In genomic region chr7:133011746-133012145, GRCh38 we compare ENCODE assay signal across 35 cellular contexts.
"Had no signal": no experiment of that assay in that cellular context is flagged by ENCODE, and none has a peak within 500 bp of the region (broad histone marks: within the 10 kb centered on the region; RNA-seq: fewer than 3 reads in every experiment).

No MANE protein-coding gene starts in this region.

- H3K9me3 Mint-ChIP-seq: central memory CD8-positive, alpha-beta T cell; T-helper 2 cell treated with Interferon-gamma antibody and Interleukin-4, amounts not matched to agents 5 μg/mL and 100 μg/mL, for 36 hours had no signal

- H3K27me3 Mint-ChIP-seq: activated CD4-positive, alpha-beta memory T cell treated with anti-CD3 and anti-CD28 coated beads, Interleukin-2, amount 10 ng/mL, durations not matched to agents 7 days and 5 days; activated CD4-positive, alpha-beta T cell treated with anti-CD3 and anti-CD28 coated beads for 36 hours; activated CD4-positive, alpha-beta T cell treated with anti-CD3 and anti-CD28 coated beads, Interleukin-2, amount 10 ng/mL, durations not matched to agents 7 days and 5 days; activated CD8-positive, alpha-beta memory T cell treated with anti-CD3 and anti-CD28 coated beads, Interleukin-2, amount 10 ng/mL, durations not matched to agents 7 days and 5 days; activated naive CD4-positive, alpha-beta T cell treated with anti-CD3 and anti-CD28 coated beads, Interleukin-2, amount 10 ng/mL, durations not matched to agents 7 days and 5 days; activated naive CD4-positive, alpha-beta T cell treated with anti-CD3 and anti-CD28 coated beads, Interleukin-2, amount 50 U/mL, for 24 hours; activated naive CD8-positive, alpha-beta T cell; activated naive CD8-positive, alpha-beta T cell treated with anti-CD3 and anti-CD28 coated beads, Interleukin-2, amount 10 ng/mL, durations not matched to agents 7 days and 5 days; activated naive CD8-positive, alpha-beta T cell treated with anti-CD3 and anti-CD28 coated beads, Interleukin-2, amount 50 U/mL, for 24 hours; activated T-cell treated with anti-CD3 and anti-CD28 coated beads, Interleukin-2, amount 50 U/mL, for 24 hours; brain; central memory CD8-positive, alpha-beta T cell had no signal

- H3K27ac ChIP-seq: ascending aorta, cardiac muscle cell, VCaP had no signal

- H3K27ac Mint-ChIP-seq: activated CD4-positive, alpha-beta memory T cell treated with anti-CD3 and anti-CD28 coated beads, Interleukin-2, amount 10 ng/mL, durations not matched to agents 7 days and 5 days; activated CD4-positive, alpha-beta T cell treated with anti-CD3 and anti-CD28 coated beads for 36 hours; activated CD8-positive, alpha-beta memory T cell treated with anti-CD3 and anti-CD28 coated beads, Interleukin-2, amount 10 ng/mL, durations not matched to agents 7 days and 5 days; activated CD8-positive, alpha-beta T cell treated with anti-CD3 and anti-CD28 coated beads, Interleukin-2, amount 10 ng/mL, durations not matched to agents 7 days and 5 days; activated naive CD4-positive, alpha-beta T cell treated with anti-CD3 and anti-CD28 coated beads, Interleukin-2, amount 10 ng/mL, durations not matched to agents 7 days and 5 days; activated naive CD4-positive, alpha-beta T cell treated with anti-CD3 and anti-CD28 coated beads, Interleukin-2, amount 50 U/mL, for 24 hours; activated naive CD8-positive, alpha-beta T cell; activated naive CD8-positive, alpha-beta T cell treated with anti-CD3 and anti-CD28 coated beads, Interleukin-2, amount 10 ng/mL, durations not matched to agents 7 days and 5 days; activated naive CD8-positive, alpha-beta T cell treated with anti-CD3 and anti-CD28 coated beads, Interleukin-2, amount 50 U/mL, for 24 hours; activated T-cell treated with anti-CD3 and anti-CD28 coated beads, Interleukin-2, amount 50 U/mL, for 24 hours; activated T-helper 2 cell treated with anti-CD3 and anti-CD28 coated beads, Interferon-gamma antibody, Interleukin-2, Interleukin-4, amounts not matched to agents 10 μg/mL and 5 μg/mL and 100 μg/mL, durations not matched to agents 14 hours and 24 hours and 36 hours; T-helper 1 cell treated with Interleukin-12 subunit alpha and Interleukin-12 subunit beta and Interleukin-4 antibody, amounts not matched to agents 30 μg/mL and 1 μg/mL, for 36 hours; T-helper 2 cell treated with Interferon-gamma antibody and Interleukin-4, amounts not matched to agents 5 μg/mL and 100 μg/mL, for 36 hours had no signal

- DNase-seq: activated CD4-positive, alpha-beta memory T cell treated with anti-CD3 and anti-CD28 coated beads, Interleukin-2, amount 10 ng/mL, durations not matched to agents 7 days and 5 days; activated CD4-positive, alpha-beta T cell treated with anti-CD3 and anti-CD28 coated beads for 1 hour; activated CD4-positive, alpha-beta T cell treated with anti-CD3 and anti-CD28 coated beads for 36 hours; activated CD4-positive, alpha-beta T cell treated with anti-CD3 and anti-CD28 coated beads for 48 hours; activated CD4-positive, alpha-beta T cell treated with anti-CD3 and anti-CD28 coated beads, Interleukin-2, amount 10 ng/mL, durations not matched to agents 7 days and 5 days; activated CD4-positive, alpha-beta T cell treated with anti-CD3 and anti-CD28 coated beads, Interleukin-2, amount 50 U/mL, for 48 hours; activated CD4-positive, CD25-positive, alpha-beta regulatory T cell; activated CD8-positive, alpha-beta memory T cell treated with anti-CD3 and anti-CD28 coated beads for 24 hours; activated CD8-positive, alpha-beta memory T cell treated with anti-CD3 and anti-CD28 coated beads, Interleukin-2, amount 10 ng/mL, durations not matched to agents 7 days and 5 days; activated CD8-positive, alpha-beta memory T cell treated with anti-CD3 and anti-CD28 coated beads, Interleukin-2, amount 50 U/mL, for 48 hours; activated CD8-positive, alpha-beta T cell treated with anti-CD3 and anti-CD28 coated beads, Interleukin-2, amount 10 ng/mL, durations not matched to agents 7 days and 5 days; activated effector memory CD4-positive, alpha-beta T cell treated with Interleukin-2 at 50 U/mL for 16 hours; activated gamma-delta T cell; activated naive CD4-positive, alpha-beta T cell treated with anti-CD3 and anti-CD28 coated beads, Interleukin-2, amount 10 ng/mL, durations not matched to agents 7 days and 5 days; activated naive CD4-positive, alpha-beta T cell treated with Interleukin-2 at 50 U/mL for 16 hours; activated naive CD8-positive, alpha-beta T cell treated with anti-CD3 and anti-CD28 coated beads, Interleukin-2, amount 10 ng/mL, durations not matched to agents 7 days and 5 days; activated naive CD8-positive, alpha-beta T cell treated with anti-CD3 and anti-CD28 coated beads, Interleukin-2, amount 50 U/mL, for 24 hours; activated T-cell treated with anti-CD3 and anti-CD28 coated beads, Interleukin-2, amount 50 U/mL, for 24 hours; activated T-cell treated with anti-CD3 and anti-CD28 coated beads, Interleukin-2, amount 50 U/mL, for 48 hours; amygdala; anterior cingulate cortex; caudate nucleus; cerebellar nuclear complex; T-helper 2 cell; T-helper 9 cell had no signal

- H3K27me3 ChIP-seq: ascending aorta, cardiac muscle cell had no signal

- H3K4me3 ChIP-seq: ascending aorta, cardiac muscle cell had no signal

- H3K4me1 Mint-ChIP-seq: activated CD4-positive, alpha-beta memory T cell treated with anti-CD3 and anti-CD28 coated beads, Interleukin-2, amount 10 ng/mL, durations not matched to agents 7 days and 5 days; activated CD4-positive, alpha-beta T cell treated with anti-CD3 and anti-CD28 coated beads, Interleukin-2, amount 10 ng/mL, durations not matched to agents 7 days and 5 days; activated naive CD4-positive, alpha-beta T cell treated with anti-CD3 and anti-CD28 coated beads, Interleukin-2, amount 10 ng/mL, durations not matched to agents 7 days and 5 days had no signal

- H3K4me3 Mint-ChIP-seq: activated CD4-positive, alpha-beta memory T cell treated with anti-CD3 and anti-CD28 coated beads, Interleukin-2, amount 10 ng/mL, durations not matched to agents 7 days and 5 days; activated CD4-positive, alpha-beta T cell treated with anti-CD3 and anti-CD28 coated beads for 36 hours; activated CD4-positive, alpha-beta T cell treated with anti-CD3 and anti-CD28 coated beads, Interleukin-2, amount 10 ng/mL, durations not matched to agents 7 days and 5 days; activated CD8-positive, alpha-beta memory T cell treated with anti-CD3 and anti-CD28 coated beads, Interleukin-2, amount 10 ng/mL, durations not matched to agents 7 days and 5 days; activated CD8-positive, alpha-beta T cell treated with anti-CD3 and anti-CD28 coated beads, Interleukin-2, amount 10 ng/mL, durations not matched to agents 7 days and 5 days; activated naive CD4-positive, alpha-beta T cell treated with anti-CD3 and anti-CD28 coated beads, Interleukin-2, amount 10 ng/mL, durations not matched to agents 7 days and 5 days; activated naive CD4-positive, alpha-beta T cell treated with anti-CD3 and anti-CD28 coated beads, Interleukin-2, amount 50 U/mL, for 24 hours; activated naive CD8-positive, alpha-beta T cell; activated naive CD8-positive, alpha-beta T cell treated with anti-CD3 and anti-CD28 coated beads, Interleukin-2, amount 10 ng/mL, durations not matched to agents 7 days and 5 days; activated naive CD8-positive, alpha-beta T cell treated with anti-CD3 and anti-CD28 coated beads, Interleukin-2, amount 50 U/mL, for 24 hours; activated T-cell treated with anti-CD3 and anti-CD28 coated beads, Interleukin-2, amount 50 U/mL, for 24 hours; brain; central memory CD8-positive, alpha-beta T cell; T-helper 1 cell treated with Interleukin-12 subunit alpha and Interleukin-12 subunit beta and Interleukin-4 antibody, amounts not matched to agents 30 μg/mL and 1 μg/mL, for 36 hours; T-helper 2 cell treated with Interferon-gamma antibody and Interleukin-4, amounts not matched to agents 5 μg/mL and 100 μg/mL, for 36 hours had no signal

- H3K36me3 ChIP-seq: ascending aorta, cardiac muscle cell had no signal

- H3K4me1 ChIP-seq: ascending aorta had no signal
